In the genomic region with DNA sequence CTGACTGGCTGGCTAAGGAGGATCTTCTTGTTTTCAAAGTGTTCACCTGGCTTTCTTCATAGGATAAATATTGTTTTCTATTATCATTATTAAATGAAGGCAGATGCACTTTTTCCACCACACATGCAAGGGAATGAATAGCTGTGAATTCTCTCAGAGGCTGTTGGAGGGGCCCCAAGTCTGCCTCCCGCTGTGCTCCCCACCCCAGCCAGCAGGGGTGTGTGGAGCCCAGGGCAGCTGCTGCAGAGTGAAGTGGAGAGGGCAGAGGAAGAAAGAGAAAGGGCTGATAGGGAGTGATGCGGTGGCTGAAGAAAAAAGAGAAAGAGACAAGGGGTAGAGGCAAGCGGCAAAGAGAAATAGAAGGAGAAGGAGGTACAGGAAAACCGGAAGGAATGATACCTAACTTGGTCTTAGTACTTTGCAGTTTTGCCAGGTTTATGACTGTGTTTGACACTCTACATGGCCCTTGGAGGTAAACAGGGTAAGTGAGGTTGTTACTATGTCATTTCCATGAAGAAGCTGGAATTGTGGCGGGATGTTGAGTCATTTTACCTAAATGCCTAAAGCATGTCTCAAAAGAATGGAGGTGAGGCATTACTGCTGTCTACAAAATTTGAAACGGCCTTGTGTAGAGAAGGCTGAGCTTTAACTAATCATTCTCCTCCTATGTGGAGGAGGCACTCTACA, we compare ENCODE assay signal across 21 cellular contexts.
DNase-seq lines count a peak whose midpoint lies in the region; ATAC-seq, FAIRE-seq and TF ChIP-seq lines count a peak whose summit lies in the region.
"Had no signal": no experiment of that assay in that cellular context is flagged by ENCODE, and none has a peak within 500 bp of the region (broad histone marks: within the 10 kb centered on the region; RNA-seq: fewer than 3 reads in every experiment).

No MANE protein-coding gene starts in this region.

- H3K9me3 ChIP-seq in Caco-2: no peaks in the 10 kb centered on the region
- no peaks in the 10 kb centered on the region for H3K9me3 ChIP-seq in psoas muscle

- no TSS peak for BruUV-seq in Caco-2 (replicated peaks; lab: Mats Ljungman, UMichigan)

- H3K27ac ChIP-seq in psoas muscle: no peak overlapping the region
- H3K27ac ChIP-seq: HL-60 had no signal

- H3K36me3 Mint-ChIP-seq in WTC11 (no peaks in the 10 kb centered on the region), Caco-2 (ENCODE audit: insufficient read depth, unreplicated experiment) (no peaks in the 10 kb centered on the region)

- CTCF ChIA-PET in WTC11 (lab: Charles Lee) (interaction anchor here (1.3 to 1.6 kb wide), 2 partner anchors 19 to 22 kb away, joined by 4 read pairs; no protein-coding TSS in a partner anchor), Caco-2 (lab: Charles Lee) (interaction anchor here (0.6 kb wide), 1 partner anchor 12 kb away, joined by 4 read pairs; no protein-coding TSS in a partner anchor)

- H3K4me3 Mint-ChIP-seq in WTC11 (no peak overlapping the region), Caco-2 (ENCODE audit: unreplicated experiment) (no peak overlapping the region)

- POLR2A ChIA-PET in WTC11 (lab: Charles Lee) (no interaction called here), Caco-2 (lab: Charles Lee) (no interaction called here)

- FAIRE-seq in urothelium cell line (lab: Jason Lieb, UNC): no peak
- FAIRE-seq: GM12891 had no signal

- intact Hi-C loops in Caco-2 (cut with micrococcal nuclease; ENCODE audit: unreplicated experiment): loop anchor here (2.0 kb wide), 1 partner anchor 77 kb away; no protein-coding TSS in a partner anchor
- intact Hi-C loops in psoas muscle (cut with DNase I): loop anchor here in 1 of 2 donors (5.0 kb wide), 1 partner anchor 50 kb away; no protein-coding TSS in a partner anchor

- ATAC-seq in WTC11 (no peak), psoas muscle (no peak)
- ATAC-seq: HCT116 had no signal

- H3K4me3 ChIP-seq in Caco-2 (ENCODE audit: low read depth, low read length): no peak overlapping the region
- H3K4me3 ChIP-seq in psoas muscle: no peak overlapping the region

- DNase-seq in activated CD8-positive, alpha-beta memory T cell treated with anti-CD3 and anti-CD28 coated beads for 24 hours: peak; percentile 19
- DNase-seq in activated CD8-positive, alpha-beta memory T cell treated with anti-CD3 and anti-CD28 coated beads, Interleukin-2, amount 50 U/mL, for 4 hours: no peak
- DNase-seq in WTC11 (ENCODE audit: low spot score) (no peak), islet precursor cell (peak; percentile 38), urothelium cell line (ENCODE audit: low spot score) (peak; percentile 6), Caco-2 (no peak), psoas muscle (no peak)
- no peak for DNase-seq in stimulated activated CD4-positive, alpha-beta T cell treated with anti-CD3 and anti-CD28 coated beads, Interleukin-1b, Interleukin-23, amount 100 ng/mL, for 48 hours
- DNase-seq: C1 segment of cervical spinal cord; DMS53; KBM-7; NCI-H1092; NCI-H1694; NCI-H2107; NCI-H226; NCI-H526 treated with DMSO at 0.1 percent for 48 hours; NK-92 treated with Interleukin-12 subunit alpha and Interleukin-12 subunit beta, amount 100 ng/mL, for 24 hours; OCI-M1 had no signal

- H3K27ac Mint-ChIP-seq in WTC11: no peak overlapping the region
- H3K27ac Mint-ChIP-seq in Caco-2 (ENCODE audit: unreplicated experiment): no peak overlapping the region

- H3K9me3 Mint-ChIP-seq in WTC11 (no peaks in the 10 kb centered on the region), Caco-2 (ENCODE audit: unreplicated experiment) (no peaks in the 10 kb centered on the region)

- H3K4me1 Mint-ChIP-seq in WTC11 (peaks cover 20% of the 10 kb centered on the region), Caco-2 (ENCODE audit: low read depth, unreplicated experiment) (no peaks in the 10 kb centered on the region)

- 78 to 86% (median 83%) methylated on average over 6 of the region's 6 CpGs for WGBS in psoas muscle, 3 donors

- H3K27me3 ChIP-seq in Caco-2 (replicated peaks; ENCODE audit: control insufficient read depth, insufficient read depth, low read length) (no peaks in the 10 kb centered on the region), psoas muscle (ENCODE audit: insufficient read depth in 3 of 3, low read length in 2 of 3) (no peaks in the 10 kb centered on the region)

- H3K27me3 Mint-ChIP-seq in WTC11 (ENCODE audit: low read depth) (peaks cover 4% of the 10 kb centered on the region; the same call in 1 of the 2 replicates), Caco-2 (ENCODE audit: insufficient read depth, unreplicated experiment) (peaks cover 3% of the 10 kb centered on the region)

- TF ChIP-seq CTCF in WTC11 (IDR thresholded peaks at IDR 0.05) (no peak), Caco-2 (IDR thresholded peaks at IDR 0.05; ENCODE audit: insufficient read depth in 1 of 2, low read depth in 1 of 2, low read length in 1 of 2, severe bottlenecking in 1 of 2, unreplicated experiment in 1 of 2) (peak in 1 of 2 experiments; percentile 19), psoas muscle (IDR thresholded peaks at IDR 0.05) (no peak)

- no peaks in the 10 kb centered on the region; the same call in 1 of the 2 replicates for H3K36me3 ChIP-seq in Caco-2 (ENCODE audit: control insufficient read depth, insufficient read depth, low read length)
- no peaks in the 10 kb centered on the region for H3K36me3 ChIP-seq in psoas muscle (ENCODE audit: insufficient read depth in 1 of 2, low read depth in 1 of 2)

- H3K4me1 ChIP-seq in Caco-2 (no peaks in the 10 kb centered on the region), psoas muscle (no peaks in the 10 kb centered on the region)

TF ChIP-seq in WTC11, 78 proteins besides CTCF, POLR2A, EP300 and RAD21:
- TF ChIP-seq, protein P1, sequence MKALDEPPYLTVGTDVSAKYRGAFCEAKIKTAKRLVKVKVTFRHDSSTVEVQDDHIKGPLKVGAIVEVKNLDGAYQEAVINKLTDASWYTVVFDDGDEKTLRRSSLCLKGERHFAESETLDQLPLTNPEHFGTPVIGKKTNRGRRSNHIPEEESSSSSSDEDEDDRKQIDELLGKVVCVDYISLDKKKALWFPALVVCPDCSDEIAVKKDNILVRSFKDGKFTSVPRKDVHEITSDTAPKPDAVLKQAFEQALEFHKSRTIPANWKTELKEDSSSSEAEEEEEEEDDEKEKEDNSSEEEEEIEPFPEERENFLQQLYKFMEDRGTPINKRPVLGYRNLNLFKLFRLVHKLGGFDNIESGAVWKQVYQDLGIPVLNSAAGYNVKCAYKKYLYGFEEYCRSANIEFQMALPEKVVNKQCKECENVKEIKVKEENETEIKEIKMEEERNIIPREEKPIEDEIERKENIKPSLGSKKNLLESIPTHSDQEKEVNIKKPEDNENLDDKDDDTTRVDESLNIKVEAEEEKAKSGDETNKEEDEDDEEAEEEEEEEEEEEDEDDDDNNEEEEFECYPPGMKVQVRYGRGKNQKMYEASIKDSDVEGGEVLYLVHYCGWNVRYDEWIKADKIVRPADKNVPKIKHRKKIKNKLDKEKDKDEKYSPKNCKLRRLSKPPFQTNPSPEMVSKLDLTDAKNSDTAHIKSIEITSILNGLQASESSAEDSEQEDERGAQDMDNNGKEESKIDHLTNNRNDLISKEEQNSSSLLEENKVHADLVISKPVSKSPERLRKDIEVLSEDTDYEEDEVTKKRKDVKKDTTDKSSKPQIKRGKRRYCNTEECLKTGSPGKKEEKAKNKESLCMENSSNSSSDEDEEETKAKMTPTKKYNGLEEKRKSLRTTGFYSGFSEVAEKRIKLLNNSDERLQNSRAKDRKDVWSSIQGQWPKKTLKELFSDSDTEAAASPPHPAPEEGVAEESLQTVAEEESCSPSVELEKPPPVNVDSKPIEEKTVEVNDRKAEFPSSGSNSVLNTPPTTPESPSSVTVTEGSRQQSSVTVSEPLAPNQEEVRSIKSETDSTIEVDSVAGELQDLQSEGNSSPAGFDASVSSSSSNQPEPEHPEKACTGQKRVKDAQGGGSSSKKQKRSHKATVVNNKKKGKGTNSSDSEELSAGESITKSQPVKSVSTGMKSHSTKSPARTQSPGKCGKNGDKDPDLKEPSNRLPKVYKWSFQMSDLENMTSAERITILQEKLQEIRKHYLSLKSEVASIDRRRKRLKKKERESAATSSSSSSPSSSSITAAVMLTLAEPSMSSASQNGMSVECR (CRISPR knock-in tag; IDR thresholded peaks at IDR 0.05; ENCODE audit: borderline replicate concordance): no peak
- peak; percentile 46; the same call in 1 of the 2 replicates for TF ChIP-seq ZNF423 (CRISPR knock-in tag; IDR thresholded peaks at IDR 0.05)

Comparison
In these comparisons a context has a peak if more than half of its experiments do, and no peak if none do; other contexts are left out.
1. DNase-seq: peak in activated CD8-positive, alpha-beta memory T cell treated with anti-CD3 and anti-CD28 coated beads for 24 hours (single experiment), islet precursor cell (single experiment) and urothelium cell line (single experiment); none in activated CD8-positive, alpha-beta memory T cell treated with anti-CD3 and anti-CD28 coated beads, Interleukin-2, amount 50 U/mL, for 4 hours (single experiment), WTC11 (single experiment), Caco-2 (0 of 2), stimulated activated CD4-positive, alpha-beta T cell treated with anti-CD3 and anti-CD28 coated beads, Interleukin-1b, Interleukin-23, amount 100 ng/mL, for 48 hours (single experiment) and psoas muscle (0 of 2).